9 cellular contexts compared by ENCODE assay signal in the genomic region with DNA sequence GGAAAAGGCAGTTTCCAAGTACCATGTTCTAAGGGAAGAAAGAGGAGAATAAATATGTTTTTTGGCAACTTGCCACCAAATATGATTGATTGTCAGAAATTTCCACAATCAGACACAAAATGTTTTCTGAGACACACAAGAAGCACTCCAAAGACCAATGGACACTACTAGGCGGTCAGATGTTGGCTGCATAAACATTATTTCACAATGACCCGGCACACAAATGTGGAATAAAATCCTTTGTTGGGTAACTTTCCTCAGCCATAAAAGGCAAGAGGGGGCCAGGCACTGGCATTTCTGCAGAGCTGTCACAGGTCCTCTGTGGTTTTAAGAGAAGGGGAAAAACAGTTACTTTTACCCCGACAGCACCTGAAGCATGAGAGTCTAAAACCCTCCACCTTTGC. TPM values are rescaled to one million over a fixed set of nuclear protein-coding genes. Genes with fewer than 3 reads are reported as not detected.
A peak's percentile ranks its signal among the peaks of the same experiment; 100 is the strongest.
DNase-seq lines count a peak whose midpoint lies in the region; ATAC-seq and TF ChIP-seq lines count a peak whose summit lies in the region.
"Had no signal": no experiment of that assay in that cellular context is flagged by ENCODE, and none has a peak within 500 bp of the region (broad histone marks: within the 10 kb centered on the region; RNA-seq: fewer than 3 reads in every experiment).

No MANE protein-coding gene starts in this region.

- ATAC-seq in GM18870 (IDR thresholded peaks at IDR 0.05; ENCODE audit: unreplicated experiment) = no peak

- no peaks in the 10 kb centered on the region for H3K9me2 ChIP-seq in OCI-LY7 (ENCODE audit: insufficient read depth, low read length)

- H3K27ac ChIP-seq in OCI-LY7 (ENCODE audit: low read depth, low read length, poor library complexity, severe bottlenecking) = peak overlapping the region; percentile 47

- H3K36me3 ChIP-seq in OCI-LY7 (ENCODE audit: insufficient read depth, low read length) = peaks cover 49% of the 10 kb centered on the region; the same call in 1 of the 2 replicates

- intact Hi-C loops in OCI-LY7 (cut with micrococcal nuclease; ENCODE audit: unreplicated experiment) = loop anchor here (5.0 to 10.0 kb wide), 2 partner anchors 65 to 102 kb away; partner anchors contain the start of gene FBXO42

- no peaks in the 10 kb centered on the region for H3K9me3 ChIP-seq in OCI-LY7 (ENCODE audit: low read length)

- BruUV-seq in OCI-LY7 (replicated peaks; lab: Mats Ljungman, UMichigan) = no TSS peak

- H2AFZ ChIP-seq in OCI-LY7 (ENCODE audit: low read length) = no peak overlapping the region

- H3K4me3 ChIP-seq in OCI-LY7 (ENCODE audit: low read depth, low read length, poor library complexity, severe bottlenecking) (no peak overlapping the region), fibroblast of villous mesenchyme (ENCODE audit: low read depth, low read length) (no peak overlapping the region), skeletal muscle cell (ENCODE audit: low read depth, low read length) (no peak overlapping the region)

- POLR2A ChIA-PET in OCI-LY7 (lab: Charles Lee) = interaction anchor here (0.6 to 2.5 kb wide), 3 partner anchors 12 to 112 kb away, joined by 3 to 10 read pairs (median 4); partner anchors contain the start of gene CPLANE2

- no peak for TF ChIP-seq CTCF in OCI-LY7 (conservative IDR thresholded peaks at IDR 0.05; ENCODE audit: low read length)
- TF ChIP-seq CTCF in fibroblast of villous mesenchyme (IDR thresholded peaks at IDR 0.05; ENCODE audit: insufficient read depth, low read depth, low read length) = no peak

- peaks cover 20% of the 10 kb centered on the region for H3K4me1 ChIP-seq in OCI-LY7 (ENCODE audit: insufficient read depth, low read length, poor library complexity, severe bottlenecking)

- DNase-seq in GM03348 (ENCODE audit: low spot score) = peak; percentile 85
- DNase-seq in OCI-LY7 (ENCODE audit: low spot score) = no peak
- DNase-seq in fibroblast of villous mesenchyme (ENCODE audit: low read depth) = peak; percentile 93
- peak; percentile 64 for DNase-seq in skeletal muscle cell (ENCODE audit: low read depth)
- no peak for DNase-seq in effector CD8-positive, alpha-beta T cell (lab: John Stamatoyannopoulos, UW)
- DNase-seq in amniotic stem cell (lab: John Stamatoyannopoulos, UW) = no peak
- DNase-seq in germinal center (ENCODE audit: low spot score) = no peak

- H3K79me2 ChIP-seq in OCI-LY7 (ENCODE audit: insufficient read depth, low read depth, low read length) = no peaks in the 10 kb centered on the region

- CTCF ChIA-PET in OCI-LY7 (lab: Charles Lee; ENCODE audit: unreplicated experiment) = no interaction called here

- no peaks in the 10 kb centered on the region for H4K20me1 ChIP-seq in OCI-LY7 (ENCODE audit: insufficient read depth, low read length)

- H3K4me2 ChIP-seq in OCI-LY7 (ENCODE audit: low read length) = peak overlapping the region; percentile 44; the same call in 1 of the 2 replicates

RNA-seq across cellular contexts. Expression of gene CPLANE2, which starts 12.9 kb away (rescaled TPM):
- total RNA-seq in OCI-LY7 (2014; rRNA removed; shearing (Covaris generic)) = 7.9 and 11.6 TPM in 2 replicates
- total RNA-seq in OCI-LY7 (2022) (15.4 and 15.6 TPM in 2 replicates), fibroblast of villous mesenchyme (13.0 and 15.1 TPM in 2 replicates)

RNA-seq across cellular contexts. Expression of gene ARHGEF19, which starts 37.4 kb away (rescaled TPM):
- 2.7 and 5.9 TPM in 2 replicates for total RNA-seq in OCI-LY7 (2014; rRNA removed; shearing (Covaris generic))
- total RNA-seq in OCI-LY7 (2022) (3.9 and 6.2 TPM in 2 replicates), fibroblast of villous mesenchyme (9.9 and 11.6 TPM in 2 replicates)
- total RNA-seq: HT1080 had no signal

Comparison
In these comparisons a context has a peak if more than half of its experiments do, and no peak if none do; other contexts are left out.
1. DNase-seq: peak in GM03348 (single experiment), fibroblast of villous mesenchyme (single experiment) and skeletal muscle cell (single experiment); none in OCI-LY7 (single experiment), effector CD8-positive, alpha-beta T cell (single experiment), amniotic stem cell (single experiment) and germinal center (single experiment).